In the genomic region with DNA sequence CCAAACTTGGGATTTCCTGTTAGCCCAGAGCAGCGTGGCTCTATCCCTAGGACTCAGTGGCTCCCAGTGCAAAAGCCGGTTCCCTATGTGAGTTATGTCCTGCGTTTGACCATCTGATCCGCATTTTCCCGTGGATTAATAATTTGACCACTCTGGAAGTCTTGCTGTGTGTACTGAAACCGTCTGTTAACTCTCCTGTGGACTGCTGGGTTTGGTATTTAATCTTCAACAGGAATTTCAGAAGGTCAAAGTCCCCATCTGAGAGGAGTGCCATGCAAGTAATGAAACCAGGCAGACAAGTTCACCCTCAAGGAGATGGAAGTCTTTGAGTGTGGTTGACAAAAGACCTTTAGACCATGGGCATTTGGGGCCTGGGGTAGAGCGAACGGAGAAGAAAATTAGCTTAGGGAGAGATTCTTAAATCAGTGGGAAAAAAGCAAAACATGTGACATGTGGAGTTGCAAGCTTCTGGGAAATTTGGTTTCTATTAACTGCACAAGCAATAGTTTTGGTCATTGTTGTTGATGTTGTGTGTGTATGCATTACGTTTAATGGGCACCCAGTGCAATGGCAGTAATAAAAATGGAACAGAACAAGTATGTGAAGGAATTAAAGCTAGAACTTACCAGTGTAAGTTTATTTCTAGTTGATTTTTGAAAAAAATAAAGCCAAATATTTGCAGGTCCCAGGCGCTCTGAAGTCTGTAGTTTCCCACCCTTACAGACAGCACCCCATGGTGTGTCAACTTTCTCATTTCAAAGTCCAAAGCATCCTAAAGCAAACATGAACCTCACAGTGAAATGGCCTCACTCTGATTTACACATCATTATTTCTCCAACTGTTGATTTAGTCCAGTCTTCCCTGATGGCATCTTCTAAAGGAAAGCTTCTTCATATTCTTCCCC, we compare ENCODE assay signal across 1 cellular context.
TF ChIP-seq lines count a peak whose summit lies in the region.

No MANE protein-coding gene starts in this region.

TF ChIP-seq in HepG2, 621 proteins besides CTCF, POLR2A, EP300 and RAD21 (continued from another document and continues in another):
- TF ChIP-seq, protein P1, sequence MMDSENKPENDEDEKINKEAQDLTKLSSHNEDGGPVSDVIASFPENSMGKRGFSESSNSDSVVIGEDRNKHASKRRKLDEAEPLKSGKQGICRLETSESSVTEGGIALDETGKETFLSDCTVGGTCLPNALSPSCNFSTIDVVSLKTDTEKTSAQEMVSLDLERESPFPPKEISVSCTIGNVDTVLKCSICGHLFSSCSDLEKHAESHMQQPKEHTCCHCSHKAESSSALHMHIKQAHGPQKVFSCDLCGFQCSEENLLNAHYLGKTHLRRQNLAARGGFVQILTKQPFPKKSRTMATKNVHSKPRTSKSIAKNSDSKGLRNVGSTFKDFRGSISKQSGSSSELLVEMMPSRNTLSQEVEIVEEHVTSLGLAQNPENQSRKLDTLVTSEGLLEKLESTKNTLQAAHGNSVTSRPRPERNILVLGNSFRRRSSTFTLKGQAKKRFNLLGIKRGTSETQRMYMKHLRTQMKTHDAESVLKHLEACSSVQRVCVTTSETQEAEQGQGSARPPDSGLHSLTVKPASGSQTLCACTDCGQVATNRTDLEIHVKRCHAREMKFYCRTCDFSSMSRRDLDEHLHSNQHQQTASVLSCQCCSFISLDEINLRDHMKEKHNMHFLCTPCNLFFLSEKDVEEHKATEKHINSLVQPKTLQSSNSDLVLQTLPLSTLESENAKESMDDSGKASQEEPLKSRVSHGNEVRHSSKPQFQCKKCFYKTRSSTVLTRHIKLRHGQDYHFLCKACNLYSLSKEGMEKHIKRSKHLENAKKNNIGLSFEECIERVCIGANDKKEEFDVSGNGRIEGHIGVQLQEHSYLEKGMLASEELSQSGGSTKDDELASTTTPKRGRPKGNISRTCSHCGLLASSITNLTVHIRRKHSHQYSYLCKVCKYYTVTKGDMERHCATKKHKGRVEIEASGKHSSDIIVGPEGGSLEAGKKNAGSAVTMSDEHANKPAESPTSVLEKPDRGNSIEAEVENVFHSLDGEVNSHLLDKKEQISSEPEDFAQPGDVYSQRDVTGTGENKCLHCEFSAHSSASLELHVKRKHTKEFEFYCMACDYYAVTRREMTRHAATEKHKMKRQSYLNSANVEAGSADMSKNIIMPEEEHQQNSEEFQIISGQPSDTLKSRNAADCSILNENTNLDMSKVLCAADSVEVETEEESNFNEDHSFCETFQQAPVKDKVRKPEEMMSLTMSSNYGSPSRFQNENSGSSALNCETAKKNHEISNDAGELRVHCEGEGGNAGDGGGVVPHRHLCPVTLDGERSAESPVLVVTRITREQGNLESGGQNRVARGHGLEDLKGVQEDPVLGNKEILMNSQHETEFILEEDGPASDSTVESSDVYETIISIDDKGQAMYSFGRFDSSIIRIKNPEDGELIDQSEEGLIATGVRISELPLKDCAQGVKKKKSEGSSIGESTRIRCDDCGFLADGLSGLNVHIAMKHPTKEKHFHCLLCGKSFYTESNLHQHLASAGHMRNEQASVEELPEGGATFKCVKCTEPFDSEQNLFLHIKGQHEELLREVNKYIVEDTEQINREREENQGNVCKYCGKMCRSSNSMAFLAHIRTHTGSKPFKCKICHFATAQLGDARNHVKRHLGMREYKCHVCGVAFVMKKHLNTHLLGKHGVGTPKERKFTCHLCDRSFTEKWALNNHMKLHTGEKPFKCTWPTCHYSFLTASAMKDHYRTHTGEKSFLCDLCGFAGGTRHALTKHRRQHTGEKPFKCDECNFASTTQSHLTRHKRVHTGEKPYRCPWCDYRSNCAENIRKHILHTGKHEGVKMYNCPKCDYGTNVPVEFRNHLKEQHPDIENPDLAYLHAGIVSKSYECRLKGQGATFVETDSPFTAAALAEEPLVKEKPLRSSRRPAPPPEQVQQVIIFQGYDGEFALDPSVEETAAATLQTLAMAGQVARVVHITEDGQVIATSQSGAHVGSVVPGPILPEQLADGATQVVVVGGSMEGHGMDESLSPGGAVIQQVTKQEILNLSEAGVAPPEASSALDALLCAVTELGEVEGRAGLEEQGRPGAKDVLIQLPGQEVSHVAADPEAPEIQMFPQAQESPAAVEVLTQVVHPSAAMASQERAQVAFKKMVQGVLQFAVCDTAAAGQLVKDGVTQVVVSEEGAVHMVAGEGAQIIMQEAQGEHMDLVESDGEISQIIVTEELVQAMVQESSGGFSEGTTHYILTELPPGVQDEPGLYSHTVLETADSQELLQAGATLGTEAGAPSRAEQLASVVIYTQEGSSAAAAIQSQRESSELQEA (CRISPR knock-in tag; IDR thresholded peaks at IDR 0.05; ENCODE audit: not compliant biosample characterization) = no peak
- TF ChIP-seq IRX3 (CRISPR knock-in tag; IDR thresholded peaks at IDR 0.05; ENCODE audit: borderline replicate concordance, low read depth) (no peak), ZNF75D (CRISPR knock-in tag; IDR thresholded peaks at IDR 0.05; ENCODE audit: borderline replicate concordance) (no peak), ZNF558 (CRISPR knock-in tag; IDR thresholded peaks at IDR 0.05; ENCODE audit: borderline replicate concordance) (no peak), MXI1 (IDR thresholded peaks at IDR 0.05; ENCODE audit: borderline replicate concordance, low read depth, low read length) (peak; percentile 51; the same call in 1 of the 3 replicates), ZNF549 (CRISPR knock-in tag; IDR thresholded peaks at IDR 0.05) (0 out of 2 replicates have a peak, but pooled peaks have one; percentile 45), ZNF205 (CRISPR knock-in tag; IDR thresholded peaks at IDR 0.05) (no peak), PHF21A (CRISPR knock-in tag; IDR thresholded peaks at IDR 0.05) (peak; percentile 81), ZNF207 (IDR thresholded peaks at IDR 0.05; ENCODE audit: borderline replicate concordance) (no peak), EHMT2 (IDR thresholded peaks at IDR 0.05; ENCODE audit: borderline replicate concordance, low read depth, low read length) (peak; percentile 38; the same call in 1 of the 2 replicates), ZZZ3 (CRISPR knock-in tag; IDR thresholded peaks at IDR 0.05; ENCODE audit: borderline replicate concordance) (no peak), NFYB (CRISPR knock-in tag; IDR thresholded peaks at IDR 0.05) (no peak), ZNF225 (CRISPR knock-in tag; IDR thresholded peaks at IDR 0.05) (no peak), IKZF1 (IDR thresholded peaks at IDR 0.05) (no peak), ZNF546 (CRISPR knock-in tag; conservative IDR thresholded peaks at IDR 0.05) (no peak), ZNF292 (CRISPR knock-in tag; IDR thresholded peaks at IDR 0.05; ENCODE audit: borderline replicate concordance, low read depth) (no peak)
- TF ChIP-seq, protein P2, sequence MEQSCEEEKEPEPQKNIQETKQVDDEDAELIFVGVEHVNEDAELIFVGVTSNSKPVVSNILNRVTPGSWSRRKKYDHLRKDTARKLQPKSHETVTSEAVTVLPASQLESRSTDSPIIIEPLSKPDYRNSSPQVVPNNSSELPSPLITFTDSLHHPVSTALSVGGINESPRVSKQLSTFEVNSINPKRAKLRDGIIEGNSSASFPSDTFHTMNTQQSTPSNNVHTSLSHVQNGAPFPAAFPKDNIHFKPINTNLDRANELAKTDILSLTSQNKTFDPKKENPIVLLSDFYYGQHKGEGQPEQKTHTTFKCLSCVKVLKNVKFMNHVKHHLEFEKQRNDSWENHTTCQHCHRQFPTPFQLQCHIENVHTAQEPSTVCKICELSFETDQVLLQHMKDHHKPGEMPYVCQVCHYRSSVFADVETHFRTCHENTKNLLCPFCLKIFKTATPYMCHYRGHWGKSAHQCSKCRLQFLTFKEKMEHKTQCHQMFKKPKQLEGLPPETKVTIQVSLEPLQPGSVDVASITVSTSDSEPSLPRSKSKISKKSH (CRISPR knock-in tag; IDR thresholded peaks at IDR 0.05; ENCODE audit: borderline replicate concordance) = no peak
- TF ChIP-seq, protein P3, sequence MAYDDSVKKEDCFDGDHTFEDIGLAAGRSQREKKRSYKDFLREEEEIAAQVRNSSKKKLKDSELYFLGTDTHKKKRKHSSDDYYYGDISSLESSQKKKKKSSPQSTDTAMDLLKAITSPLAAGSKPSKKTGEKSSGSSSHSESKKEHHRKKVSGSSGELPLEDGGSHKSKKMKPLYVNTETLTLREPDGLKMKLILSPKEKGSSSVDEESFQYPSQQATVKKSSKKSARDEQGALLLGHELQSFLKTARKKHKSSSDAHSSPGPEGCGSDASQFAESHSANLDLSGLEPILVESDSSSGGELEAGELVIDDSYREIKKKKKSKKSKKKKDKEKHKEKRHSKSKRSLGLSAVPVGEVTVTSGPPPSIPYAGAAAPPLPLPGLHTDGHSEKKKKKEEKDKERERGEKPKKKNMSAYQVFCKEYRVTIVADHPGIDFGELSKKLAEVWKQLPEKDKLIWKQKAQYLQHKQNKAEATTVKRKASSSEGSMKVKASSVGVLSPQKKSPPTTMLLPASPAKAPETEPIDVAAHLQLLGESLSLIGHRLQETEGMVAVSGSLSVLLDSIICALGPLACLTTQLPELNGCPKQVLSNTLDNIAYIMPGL (CRISPR knock-in tag; IDR thresholded peaks at IDR 0.05; ENCODE audit: borderline replicate concordance in 1 of 2, low read depth in 1 of 2) = no peak
- TF ChIP-seq, protein P4, sequence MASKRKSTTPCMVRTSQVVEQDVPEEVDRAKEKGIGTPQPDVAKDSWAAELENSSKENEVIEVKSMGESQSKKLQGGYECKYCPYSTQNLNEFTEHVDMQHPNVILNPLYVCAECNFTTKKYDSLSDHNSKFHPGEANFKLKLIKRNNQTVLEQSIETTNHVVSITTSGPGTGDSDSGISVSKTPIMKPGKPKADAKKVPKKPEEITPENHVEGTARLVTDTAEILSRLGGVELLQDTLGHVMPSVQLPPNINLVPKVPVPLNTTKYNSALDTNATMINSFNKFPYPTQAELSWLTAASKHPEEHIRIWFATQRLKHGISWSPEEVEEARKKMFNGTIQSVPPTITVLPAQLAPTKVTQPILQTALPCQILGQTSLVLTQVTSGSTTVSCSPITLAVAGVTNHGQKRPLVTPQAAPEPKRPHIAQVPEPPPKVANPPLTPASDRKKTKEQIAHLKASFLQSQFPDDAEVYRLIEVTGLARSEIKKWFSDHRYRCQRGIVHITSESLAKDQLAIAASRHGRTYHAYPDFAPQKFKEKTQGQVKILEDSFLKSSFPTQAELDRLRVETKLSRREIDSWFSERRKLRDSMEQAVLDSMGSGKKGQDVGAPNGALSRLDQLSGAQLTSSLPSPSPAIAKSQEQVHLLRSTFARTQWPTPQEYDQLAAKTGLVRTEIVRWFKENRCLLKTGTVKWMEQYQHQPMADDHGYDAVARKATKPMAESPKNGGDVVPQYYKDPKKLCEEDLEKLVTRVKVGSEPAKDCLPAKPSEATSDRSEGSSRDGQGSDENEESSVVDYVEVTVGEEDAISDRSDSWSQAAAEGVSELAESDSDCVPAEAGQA (IDR thresholded peaks at IDR 0.05; ENCODE audit: low read depth) = no peak
- TF ChIP-seq, protein P4 (CRISPR knock-in tag; IDR thresholded peaks at IDR 0.05; ENCODE audit: borderline replicate concordance) = no peak
- TF ChIP-seq, protein P5, sequence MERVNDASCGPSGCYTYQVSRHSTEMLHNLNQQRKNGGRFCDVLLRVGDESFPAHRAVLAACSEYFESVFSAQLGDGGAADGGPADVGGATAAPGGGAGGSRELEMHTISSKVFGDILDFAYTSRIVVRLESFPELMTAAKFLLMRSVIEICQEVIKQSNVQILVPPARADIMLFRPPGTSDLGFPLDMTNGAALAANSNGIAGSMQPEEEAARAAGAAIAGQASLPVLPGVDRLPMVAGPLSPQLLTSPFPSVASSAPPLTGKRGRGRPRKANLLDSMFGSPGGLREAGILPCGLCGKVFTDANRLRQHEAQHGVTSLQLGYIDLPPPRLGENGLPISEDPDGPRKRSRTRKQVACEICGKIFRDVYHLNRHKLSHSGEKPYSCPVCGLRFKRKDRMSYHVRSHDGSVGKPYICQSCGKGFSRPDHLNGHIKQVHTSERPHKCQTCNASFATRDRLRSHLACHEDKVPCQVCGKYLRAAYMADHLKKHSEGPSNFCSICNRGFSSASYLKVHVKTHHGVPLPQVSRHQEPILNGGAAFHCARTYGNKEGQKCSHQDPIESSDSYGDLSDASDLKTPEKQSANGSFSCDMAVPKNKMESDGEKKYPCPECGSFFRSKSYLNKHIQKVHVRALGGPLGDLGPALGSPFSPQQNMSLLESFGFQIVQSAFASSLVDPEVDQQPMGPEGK (CRISPR knock-in tag; IDR thresholded peaks at IDR 0.05) = peak; percentile 81
- TF ChIP-seq, protein P6, sequence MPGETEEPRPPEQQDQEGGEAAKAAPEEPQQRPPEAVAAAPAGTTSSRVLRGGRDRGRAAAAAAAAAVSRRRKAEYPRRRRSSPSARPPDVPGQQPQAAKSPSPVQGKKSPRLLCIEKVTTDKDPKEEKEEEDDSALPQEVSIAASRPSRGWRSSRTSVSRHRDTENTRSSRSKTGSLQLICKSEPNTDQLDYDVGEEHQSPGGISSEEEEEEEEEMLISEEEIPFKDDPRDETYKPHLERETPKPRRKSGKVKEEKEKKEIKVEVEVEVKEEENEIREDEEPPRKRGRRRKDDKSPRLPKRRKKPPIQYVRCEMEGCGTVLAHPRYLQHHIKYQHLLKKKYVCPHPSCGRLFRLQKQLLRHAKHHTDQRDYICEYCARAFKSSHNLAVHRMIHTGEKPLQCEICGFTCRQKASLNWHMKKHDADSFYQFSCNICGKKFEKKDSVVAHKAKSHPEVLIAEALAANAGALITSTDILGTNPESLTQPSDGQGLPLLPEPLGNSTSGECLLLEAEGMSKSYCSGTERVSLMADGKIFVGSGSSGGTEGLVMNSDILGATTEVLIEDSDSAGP (CRISPR knock-in tag; IDR thresholded peaks at IDR 0.05; ENCODE audit: borderline replicate concordance) = no peak
- TF ChIP-seq, protein P7, sequence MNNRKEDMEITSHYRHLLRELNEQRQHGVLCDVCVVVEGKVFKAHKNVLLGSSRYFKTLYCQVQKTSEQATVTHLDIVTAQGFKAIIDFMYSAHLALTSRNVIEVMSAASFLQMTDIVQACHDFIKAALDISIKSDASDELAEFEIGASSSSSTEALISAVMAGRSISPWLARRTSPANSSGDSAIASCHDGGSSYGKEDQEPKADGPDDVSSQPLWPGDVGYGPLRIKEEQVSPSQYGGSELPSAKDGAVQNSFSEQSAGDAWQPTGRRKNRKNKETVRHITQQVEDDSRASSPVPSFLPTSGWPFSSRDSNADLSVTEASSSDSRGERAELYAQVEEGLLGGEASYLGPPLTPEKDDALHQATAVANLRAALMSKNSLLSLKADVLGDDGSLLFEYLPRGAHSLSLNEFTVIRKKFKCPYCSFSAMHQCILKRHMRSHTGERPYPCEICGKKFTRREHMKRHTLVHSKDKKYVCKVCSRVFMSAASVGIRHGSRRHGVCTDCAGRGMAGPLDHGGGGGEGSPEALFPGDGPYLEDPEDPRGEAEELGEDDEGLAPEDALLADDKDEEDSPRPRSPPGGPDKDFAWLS (CRISPR knock-in tag; IDR thresholded peaks at IDR 0.05; ENCODE audit: borderline replicate concordance) = no peak
